ENCODE assay signal across 25 cellular contexts in the genomic region with DNA sequence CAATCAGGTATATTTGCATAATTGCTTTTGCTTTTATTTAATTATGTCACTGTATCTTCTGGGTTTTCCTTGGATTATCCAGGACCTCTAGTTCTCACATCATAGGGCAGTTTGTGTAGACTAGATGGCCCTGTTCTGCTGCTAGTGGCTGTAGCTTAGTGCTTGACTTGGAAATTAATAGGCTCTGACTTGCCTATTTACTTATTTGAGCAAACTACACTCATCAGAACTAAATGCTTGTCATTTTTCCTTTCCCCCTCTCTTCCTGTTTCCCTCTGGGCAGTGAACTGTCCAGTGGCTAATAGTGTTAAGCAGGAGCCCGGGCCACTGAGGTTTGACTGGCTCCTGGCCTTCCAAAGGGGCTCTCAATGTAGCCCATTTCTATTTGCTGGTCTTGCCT.
DNase-seq lines count a peak whose midpoint lies in the region; ATAC-seq, FAIRE-seq and TF ChIP-seq lines count a peak whose summit lies in the region.
"Had no signal": no experiment of that assay in that cellular context is flagged by ENCODE, and none has a peak within 500 bp of the region (broad histone marks: within the 10 kb centered on the region; RNA-seq: fewer than 3 reads in every experiment).

No MANE protein-coding gene starts in this region.

- H3K4me2 ChIP-seq in SK-N-SH = no peak overlapping the region

- no peak for ATAC-seq in HG03175 (IDR thresholded peaks at IDR 0.05; ENCODE audit: unreplicated experiment)
- ATAC-seq: esophagus mucosa; gastroesophageal sphincter; left colon; stimulated activated naive CD8-positive, alpha-beta T cell treated with anti-CD3 and anti-CD28 coated beads, Interleukin-15, amount 100 ng/mL, for 72 hours had no signal

- peak overlapping the region; percentile 11; the same call in 1 of the 2 replicates for H3K4me3 Mint-ChIP-seq in HFFc6
- H3K4me3 Mint-ChIP-seq: stimulated activated naive CD8-positive, alpha-beta T cell treated with anti-CD3 and anti-CD28 coated beads, Interleukin-15, amount 100 ng/mL, for 72 hours had no signal

- TF ChIP-seq EP300 in SK-N-SH (IDR thresholded peaks at IDR 0.05; ENCODE audit: borderline replicate concordance in 1 of 2, low read depth in 1 of 2, low read length in 1 of 2) = no peak

- H3K27me3 ChIP-seq in SK-N-SH (ENCODE audit: insufficient read depth) = no peaks in the 10 kb centered on the region
- no peaks in the 10 kb centered on the region for H3K27me3 ChIP-seq in small intestine (ENCODE audit: control insufficient read depth in 2 of 2, insufficient read depth in 2 of 2, low read length in 2 of 2)
- H3K27me3 ChIP-seq: adrenal gland, gastroesophageal sphincter had no signal

- CTCF ChIA-PET in SK-N-SH (lab: Yijun Ruan, JAX) = no interaction called here

- H3K9ac ChIP-seq in SK-N-SH = no peak overlapping the region

- 67% methylated on average over 1 of the region's 1 CpG for WGBS in SK-N-SH (ENCODE audit: low lambda C conversion rate)
- 98 to 100% (median 100%) methylated on average over 1 of the region's 1 CpG for WGBS in small intestine, 3 donors

- H3K4me1 ChIP-seq in SK-N-SH (ENCODE audit: control insufficient read depth in 1 of 2, insufficient read depth in 2 of 2, low read depth in 1 of 2, low read length in 1 of 2) (peaks cover 0 to 3% of the 10 kb centered on the region in 2 experiments; a peak in 1 of 4 replicates), small intestine (ENCODE audit: control insufficient read depth in 2 of 2, insufficient read depth in 1 of 2, low read depth in 1 of 2, low read length in 1 of 2) (no peaks in the 10 kb centered on the region)
- H3K4me1 ChIP-seq: adrenal gland, gastroesophageal sphincter had no signal

- FAIRE-seq in small intestine (lab: Jason Lieb, UNC) = no peak

- no peak overlapping the region for H3K4me3 ChIP-seq in SK-N-SH (ENCODE audit: low read depth in 2 of 2, low read length in 1 of 2)
- H3K4me3 ChIP-seq in fibroblast of pulmonary artery (replicated peaks; ENCODE audit: low read depth, low read length) = no peak overlapping the region
- H3K4me3 ChIP-seq in small intestine (ENCODE audit: low read depth in 1 of 2, low read length in 2 of 2) = no peak overlapping the region
- H3K4me3 ChIP-seq: adrenal gland, gastroesophageal sphincter, skin epidermis had no signal

- H3F3A ChIP-seq in SK-N-SH (replicated peaks; ENCODE audit: insufficient read depth) = no peaks in the 10 kb centered on the region

- no peak overlapping the region for H2AFZ ChIP-seq in SK-N-SH (ENCODE audit: low read depth)

- no peak for TF ChIP-seq CTCF in HFFc6 (IDR thresholded peaks at IDR 0.05)
- TF ChIP-seq CTCF in SK-N-SH (IDR thresholded peaks at IDR 0.05) = no peak
- TF ChIP-seq CTCF in fibroblast of pulmonary artery (IDR thresholded peaks at IDR 0.05; ENCODE audit: low read length, missing control alignments) = no peak

- H3K27ac ChIP-seq in SK-N-SH (ENCODE audit: low read depth in 2 of 2, low read length in 1 of 2) (no peak overlapping the region), small intestine (ENCODE audit: low read depth in 1 of 2, low read length in 1 of 2) (no peak overlapping the region)
- H3K27ac ChIP-seq: adrenal gland, gastroesophageal sphincter, skin epidermis, VCaP had no signal

- H3K36me3 Mint-ChIP-seq in HFFc6 (ENCODE audit: low read depth) = peaks cover 8% of the 10 kb centered on the region

- peaks cover 22 to 39% of the 10 kb centered on the region in 2 experiments for H3K36me3 ChIP-seq in SK-N-SH (replicated peaks in 1 of 2; ENCODE audit: control insufficient read depth in 1 of 2, insufficient read depth in 2 of 2, low read length in 1 of 2)
- H3K36me3 ChIP-seq in small intestine (ENCODE audit: control insufficient read depth in 2 of 2, insufficient read depth in 2 of 2, low read length in 2 of 2) = peaks cover 5 to 11% of the 10 kb centered on the region in 2 donors

- no peaks in the 10 kb centered on the region; the same call in 1 of the 2 replicates for H3K27me3 Mint-ChIP-seq in HFFc6 (ENCODE audit: insufficient read depth)
- H3K27me3 Mint-ChIP-seq: progenitor cell of endocrine pancreas; stimulated activated naive CD8-positive, alpha-beta T cell treated with anti-CD3 and anti-CD28 coated beads, Interleukin-15, amount 100 ng/mL, for 72 hours had no signal

- H3K79me2 ChIP-seq in SK-N-SH (ENCODE audit: insufficient read depth) = no peaks in the 10 kb centered on the region

- no peak for TF ChIP-seq RAD21 in SK-N-SH (IDR thresholded peaks at IDR 0.05; ENCODE audit: low read length)

- DNase-seq in HFFc6 (peak; percentile 52), SK-N-SH (no peak), fibroblast of pulmonary artery (ENCODE audit: low read depth) (peak; percentile 14), renal cortical epithelial cell (ENCODE audit: low read depth) (peak; percentile 80), NCI-H187 (lab: John Stamatoyannopoulos, UW) (no peak), small intestine (no peak)
- DNase-seq: activated CD8-positive, alpha-beta memory T cell treated with anti-CD3 and anti-CD28 coated beads, Interleukin-2, amount 50 U/mL, for 48 hours; activated effector memory CD4-positive, alpha-beta T cell treated with anti-CD3 and anti-CD28 coated beads, Interleukin-2, amount 50 U/mL, for 16 hours; adrenal gland; AML-193; central memory CD4-positive, alpha-beta T cell; GOT3; left colon; NCI-H1417 treated with DMSO at 0.1 percent for 48 hours; NCI-H2171; NCI-H526 treated with DMSO at 0.1 percent for 48 hours; stimulated activated CD4-positive, alpha-beta T cell treated with anti-CD3 and anti-CD28 coated beads, Interleukin-4, amount 100 ng/mL, for 24 hours; stimulated activated naive CD8-positive, alpha-beta T cell treated with anti-CD3 and anti-CD28 coated beads, Interleukin-15, amount 100 ng/mL, for 72 hours; trophoblast cell had no signal

- H3K9me2 ChIP-seq in SK-N-SH = no peaks in the 10 kb centered on the region

- H3K9me3 ChIP-seq in SK-N-SH (no peaks in the 10 kb centered on the region), small intestine (ENCODE audit: control insufficient read depth, low read depth) (no peaks in the 10 kb centered on the region)
- H3K9me3 ChIP-seq: gastroesophageal sphincter had no signal

- H3K4me1 Mint-ChIP-seq in HFFc6 (ENCODE audit: low read depth) = peaks cover 62% of the 10 kb centered on the region
- H3K4me1 Mint-ChIP-seq: stimulated activated naive CD8-positive, alpha-beta T cell treated with anti-CD3 and anti-CD28 coated beads, Interleukin-15, amount 100 ng/mL, for 72 hours had no signal

- H3K9me3 Mint-ChIP-seq in HFFc6 = no peaks in the 10 kb centered on the region
- H3K9me3 Mint-ChIP-seq: stimulated activated naive CD8-positive, alpha-beta T cell treated with anti-CD3 and anti-CD28 coated beads, Interleukin-15, amount 100 ng/mL, for 72 hours had no signal

- peak overlapping the region; percentile 68 for H3K27ac Mint-ChIP-seq in HFFc6
- H3K27ac Mint-ChIP-seq: progenitor cell of endocrine pancreas; stimulated activated naive CD8-positive, alpha-beta T cell treated with anti-CD3 and anti-CD28 coated beads, Interleukin-15, amount 100 ng/mL, for 72 hours had no signal

- POLR2A ChIA-PET in SK-N-SH (lab: Yijun Ruan, JAX) = no interaction called here

- no peaks in the 10 kb centered on the region for H4K20me1 ChIP-seq in SK-N-SH (ENCODE audit: insufficient read depth)

TF ChIP-seq in SK-N-SH, 30 proteins besides CTCF, POLR2A, EP300 and RAD21:
- TF ChIP-seq TEAD4 (IDR thresholded peaks at IDR 0.05; ENCODE audit: borderline replicate concordance, insufficient read depth) (no peak), YY1 (IDR thresholded peaks at IDR 0.05; ENCODE audit: low read depth) (no peak)
- TF ChIP-seq, protein P1, sequence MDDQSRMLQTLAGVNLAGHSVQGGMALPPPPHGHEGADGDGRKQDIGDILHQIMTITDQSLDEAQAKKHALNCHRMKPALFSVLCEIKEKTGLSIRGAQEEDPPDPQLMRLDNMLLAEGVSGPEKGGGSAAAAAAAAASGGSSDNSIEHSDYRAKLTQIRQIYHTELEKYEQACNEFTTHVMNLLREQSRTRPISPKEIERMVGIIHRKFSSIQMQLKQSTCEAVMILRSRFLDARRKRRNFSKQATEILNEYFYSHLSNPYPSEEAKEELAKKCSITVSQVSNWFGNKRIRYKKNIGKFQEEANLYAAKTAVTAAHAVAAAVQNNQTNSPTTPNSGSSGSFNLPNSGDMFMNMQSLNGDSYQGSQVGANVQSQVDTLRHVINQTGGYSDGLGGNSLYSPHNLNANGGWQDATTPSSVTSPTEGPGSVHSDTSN (IDR thresholded peaks at IDR 0.05) = 0 out of 2 replicates have a peak, but pooled peaks have one; percentile 8

Comparison
In these comparisons a context has a peak if more than half of its experiments do, and no peak if none do; other contexts are left out.
1. DNase-seq: peak in HFFc6 (single experiment), fibroblast of pulmonary artery (single experiment) and renal cortical epithelial cell (single experiment); none in SK-N-SH (single experiment), NCI-H187 (0 of 2) and small intestine (single experiment).